16 cellular contexts compared by ENCODE assay signal in genomic region chr3:51977449-51978142, GRCh38. TPM values are rescaled to one million over a fixed set of nuclear protein-coding genes. Genes with fewer than 3 reads are reported as not detected.
DNase-seq lines count a peak whose midpoint lies in the region; FAIRE-seq and TF ChIP-seq lines count a peak whose summit lies in the region.
"Had no signal": no experiment of that assay in that cellular context is flagged by ENCODE, and none has a peak within 500 bp of the region (broad histone marks: within the 10 kb centered on the region; RNA-seq: fewer than 3 reads in every experiment).

No MANE protein-coding gene starts in this region.

- CTCF ChIA-PET in activated CD4-positive, alpha-beta memory T cell treated with anti-CD3 and anti-CD28 coated beads for 36 hours (lab: Charles Lee): no interaction called here

- POLR2A ChIA-PET in activated CD4-positive, alpha-beta memory T cell treated with anti-CD3 and anti-CD28 coated beads for 36 hours (lab: Charles Lee): interaction anchor here (1.5 kb wide), 1 partner anchor 18 kb away, joined by 6 read pairs; the partner anchor contains the start of gene RPL29

- H3K4me1 Mint-ChIP-seq in activated CD4-positive, alpha-beta T cell treated with anti-CD3 and anti-CD28 coated beads, Interleukin-2, amount 10 ng/mL, durations not matched to agents 24 days and 14 days: peaks cover 27% of the 10 kb centered on the region
- H3K4me1 Mint-ChIP-seq in activated CD4-positive, alpha-beta memory T cell treated with anti-CD3 and anti-CD28 coated beads for 36 hours (ENCODE audit: low read depth): peaks cover 36% of the 10 kb centered on the region

- H2BK5ac ChIP-seq in neuronal stem cell (ENCODE audit: low read length): no peak overlapping the region

- no peak for FAIRE-seq in urothelium cell line (lab: Jason Lieb, UNC)
- FAIRE-seq: A204.1, endometrium had no signal

- peak overlapping the region; percentile 72 for H2AK5ac ChIP-seq in neuronal stem cell (ENCODE audit: low read depth, low read length)

- WGBS in neuronal stem cell (ENCODE audit: extremely low coverage in 2 of 2, insufficient read length in 2 of 2, insufficient replicate concordance in 1 of 2), 2 donors: no CpG with 5 or more reads among the region's 9 CpGs

- no peak for TF ChIP-seq CTCF in dorsolateral prefrontal cortex (IDR thresholded peaks at IDR 0.05 in 54 of 56, conservative IDR thresholded peaks at IDR 0.05 in 2 of 56; ENCODE audit: low read depth in 1 of 56, partially characterized antibody in 56 of 56)

- no peak overlapping the region for H3K18ac ChIP-seq in neuronal stem cell (ENCODE audit: low read length)

- H3K4me3 ChIP-seq in dorsolateral prefrontal cortex (no peak overlapping the region), neuronal stem cell (ENCODE audit: low read length in 2 of 2) (peak overlapping the region in 1 of 2 donors; percentile 28)
- H3K4me3 ChIP-seq: body of pancreas, left ventricle myocardium inferior, skin epidermis had no signal

- peaks cover 0 to 9% of the 10 kb centered on the region in 2 donors for H3K36me3 ChIP-seq in neuronal stem cell (replicated peaks in 1 of 2; ENCODE audit: control insufficient read depth in 2 of 2, insufficient read depth in 2 of 2, low read length in 2 of 2)
- H3K36me3 ChIP-seq: left ventricle myocardium inferior, neutrophil had no signal

- no peak overlapping the region for H3K23ac ChIP-seq in neuronal stem cell (ENCODE audit: low read depth, low read length, poor library complexity)

- no peak overlapping the region for H2BK15ac ChIP-seq in neuronal stem cell (ENCODE audit: low read length)

- H2BK120ac ChIP-seq in neuronal stem cell (ENCODE audit: low read depth, low read length): no peak overlapping the region

- H3K9me3 Mint-ChIP-seq in activated CD4-positive, alpha-beta T cell treated with anti-CD3 and anti-CD28 coated beads, Interleukin-2, amount 10 ng/mL, durations not matched to agents 24 days and 14 days: no peaks in the 10 kb centered on the region
- no peaks in the 10 kb centered on the region for H3K9me3 Mint-ChIP-seq in activated CD4-positive, alpha-beta memory T cell treated with anti-CD3 and anti-CD28 coated beads for 36 hours

- H3K4me3 Mint-ChIP-seq in activated CD4-positive, alpha-beta T cell treated with anti-CD3 and anti-CD28 coated beads, Interleukin-2, amount 10 ng/mL, durations not matched to agents 24 days and 14 days: peak overlapping the region; percentile 41
- no peak overlapping the region for H3K4me3 Mint-ChIP-seq in activated CD4-positive, alpha-beta memory T cell treated with anti-CD3 and anti-CD28 coated beads for 36 hours

- intact Hi-C loops in activated CD4-positive, alpha-beta T cell treated with anti-CD3 and anti-CD28 coated beads, Interleukin-2, amount 10 ng/mL, durations not matched to agents 24 days and 14 days (cut with micrococcal nuclease): no loop called here
- intact Hi-C loops in activated CD4-positive, alpha-beta memory T cell treated with anti-CD3 and anti-CD28 coated beads for 36 hours (cut with micrococcal nuclease): loop anchor here (10.0 kb wide), 2 partner anchors 303 to 473 kb away; partner anchors contain the start of genes DCAF1 and TEX264
- intact Hi-C loops in dorsolateral prefrontal cortex (cut with DNase I): loop anchor here in 1 of 2 donors (2.0 kb wide), 1 partner anchor 17 kb away; the partner anchor contains the start of gene RPL29

- H3K27ac Mint-ChIP-seq in activated CD4-positive, alpha-beta T cell treated with anti-CD3 and anti-CD28 coated beads, Interleukin-2, amount 10 ng/mL, durations not matched to agents 24 days and 14 days: peak overlapping the region; percentile 75
- H3K27ac Mint-ChIP-seq in activated CD4-positive, alpha-beta memory T cell treated with anti-CD3 and anti-CD28 coated beads for 36 hours: peak overlapping the region; percentile 38

- no peak overlapping the region for H4K91ac ChIP-seq in neuronal stem cell (ENCODE audit: low read depth, low read length, poor library complexity)

- H3K4ac ChIP-seq in neuronal stem cell (ENCODE audit: low read length): no peak overlapping the region

- no peak overlapping the region for H3K14ac ChIP-seq in neuronal stem cell (ENCODE audit: low read length)

- no peaks in the 10 kb centered on the region for H3K79me1 ChIP-seq in neuronal stem cell (ENCODE audit: low read depth, low read length)

- no peak overlapping the region for H2AFZ ChIP-seq in neuronal stem cell (ENCODE audit: low read length)

- H4K8ac ChIP-seq in neuronal stem cell (ENCODE audit: low read depth, low read length): no peak overlapping the region

- no peaks in the 10 kb centered on the region for H3K9me3 ChIP-seq in neuronal stem cell (replicated peaks in 1 of 2; ENCODE audit: control insufficient read depth in 2 of 2, insufficient read depth in 1 of 2, low read depth in 1 of 2, low read length in 2 of 2)
- H3K9me3 ChIP-seq: body of pancreas, left ventricle myocardium inferior, neutrophil had no signal

- DNase-seq in activated CD4-positive, alpha-beta T cell treated with anti-CD3 and anti-CD28 coated beads, Interleukin-2, amount 10 ng/mL, durations not matched to agents 24 days and 14 days: no peak
- no peak for DNase-seq in activated CD4-positive, alpha-beta T cell treated with anti-CD3 and anti-CD28 coated beads, Interleukin-2, amount 50 U/mL, for 48 hours
- peak; percentile 61 for DNase-seq in activated CD4-positive, alpha-beta memory T cell treated with anti-CD3 and anti-CD28 coated beads for 36 hours
- DNase-seq in dorsolateral prefrontal cortex (no peak), neuronal stem cell (ENCODE audit: low spot score) (no peak), glomerular visceral epithelial cell (ENCODE audit: extremely low spot score) (no peak), urothelium cell line (ENCODE audit: low spot score) (no peak)
- DNase-seq in stimulated activated CD8-positive, alpha-beta memory T cell treated with anti-CD3 and anti-CD28 coated beads, Interleukin-4, amount 100 ng/mL, for 48 hours: no peak
- DNase-seq: body of pancreas, left ventricle myocardium inferior, NCI-H1417, NCI-H446 treated with DMSO at 0.1 percent for 48 hours had no signal

- peaks cover 22 to 25% of the 10 kb centered on the region in 2 donors for H3K4me1 ChIP-seq in neuronal stem cell (ENCODE audit: control insufficient read depth in 2 of 2, insufficient read depth in 1 of 2, low read depth in 1 of 2, low read length in 2 of 2)

- H3K4me2 ChIP-seq in neuronal stem cell (ENCODE audit: insufficient read depth, low read length, poor library complexity, severe bottlenecking): no peak overlapping the region

- H3K27me3 ChIP-seq in dorsolateral prefrontal cortex: no peaks in the 10 kb centered on the region
- H3K27me3 ChIP-seq in neuronal stem cell (ENCODE audit: control insufficient read depth in 3 of 3, insufficient read depth in 3 of 3, low read depth in 1 of 3, low read length in 3 of 3): peaks cover 0 to 2% (median 0%) of the 10 kb centered on the region in 3 experiments
- H3K27me3 ChIP-seq: body of pancreas had no signal

- no peak overlapping the region for H2BK12ac ChIP-seq in neuronal stem cell (ENCODE audit: low read length)

- H3K27ac ChIP-seq in dorsolateral prefrontal cortex (peak overlapping the region in 30 of 59 donors; percentile 1 to 99 (median 96)), neuronal stem cell (replicated peaks; ENCODE audit: low read length) (no peak overlapping the region)
- H3K27ac ChIP-seq: neutrophil had no signal

- H3K9ac ChIP-seq in neuronal stem cell (ENCODE audit: low read depth, low read length, poor library complexity): no peak overlapping the region

- no peaks in the 10 kb centered on the region for H3K27me3 Mint-ChIP-seq in activated CD4-positive, alpha-beta T cell treated with anti-CD3 and anti-CD28 coated beads, Interleukin-2, amount 10 ng/mL, durations not matched to agents 24 days and 14 days
- H3K27me3 Mint-ChIP-seq in activated CD4-positive, alpha-beta memory T cell treated with anti-CD3 and anti-CD28 coated beads for 36 hours: no peaks in the 10 kb centered on the region

- peaks cover 3% of the 10 kb centered on the region for H3K36me3 Mint-ChIP-seq in activated CD4-positive, alpha-beta T cell treated with anti-CD3 and anti-CD28 coated beads, Interleukin-2, amount 10 ng/mL, durations not matched to agents 24 days and 14 days (ENCODE audit: low read depth)
- peaks cover 2% of the 10 kb centered on the region for H3K36me3 Mint-ChIP-seq in activated CD4-positive, alpha-beta memory T cell treated with anti-CD3 and anti-CD28 coated beads for 36 hours

RNA-seq across cellular contexts. Expression of gene ABHD14A, which starts 2.7 kb away (rescaled TPM):
- total RNA-seq in activated CD4-positive, alpha-beta T cell treated with anti-CD3 and anti-CD28 coated beads, Interleukin-2, amount 10 ng/mL, durations not matched to agents 24 days and 14 days: 12.3 and 13.8 TPM in 2 replicates
- total RNA-seq in activated CD4-positive, alpha-beta memory T cell treated with anti-CD3 and anti-CD28 coated beads for 36 hours: 1 to 10 TPM; 7.9 to 8.6 TPM
- 10 to 100 TPM; 31.4 to 85.8 (median 60.7) TPM for total RNA-seq in dorsolateral prefrontal cortex
- polyA plus RNA-seq in neuronal stem cell (2013, experiment 1 of 2): 18.1 TPM
- 16.4 TPM for polyA plus RNA-seq in neuronal stem cell (2013, experiment 2 of 2)

RNA-seq across cellular contexts. Expression of gene ABHD14B, which starts 3.7 kb away (rescaled TPM):
- total RNA-seq in activated CD4-positive, alpha-beta T cell treated with anti-CD3 and anti-CD28 coated beads, Interleukin-2, amount 10 ng/mL, durations not matched to agents 24 days and 14 days: 43.2 and 45.3 TPM in 2 replicates
- total RNA-seq in activated CD4-positive, alpha-beta memory T cell treated with anti-CD3 and anti-CD28 coated beads for 36 hours: 10 to 100 TPM; 71.0 to 71.4 TPM
- 10 to 100 TPM in 117 of 120 experiments, 1 to 10 TPM in 3; 7.7 to 21.5 (median 14.8) TPM for total RNA-seq in dorsolateral prefrontal cortex
- 4.3 TPM for polyA plus RNA-seq in neuronal stem cell (2013, experiment 1 of 2)
- 4.5 TPM for polyA plus RNA-seq in neuronal stem cell (2013, experiment 2 of 2)

RNA-seq across cellular contexts. Expression of gene ACY1, which starts 5.7 kb away (rescaled TPM):
- 57.9 and 58.7 TPM in 2 replicates for total RNA-seq in activated CD4-positive, alpha-beta T cell treated with anti-CD3 and anti-CD28 coated beads, Interleukin-2, amount 10 ng/mL, durations not matched to agents 24 days and 14 days
- total RNA-seq in activated CD4-positive, alpha-beta memory T cell treated with anti-CD3 and anti-CD28 coated beads for 36 hours: 10 to 100 TPM; 53.1 to 59.2 TPM
- total RNA-seq in dorsolateral prefrontal cortex: 10 to 100 TPM in 116 of 120 experiments, 1 to 10 TPM in 4; 8.1 to 33.2 (median 16.3) TPM
- 7.8 TPM for polyA plus RNA-seq in neuronal stem cell (2013, experiment 1 of 2)
- polyA plus RNA-seq in neuronal stem cell (2013, experiment 2 of 2): 7.4 TPM

RNA-seq across cellular contexts. Expression of gene PCBP4, which starts 10.3 kb away (rescaled TPM):
- 15.2 and 16.8 TPM in 2 replicates for total RNA-seq in activated CD4-positive, alpha-beta T cell treated with anti-CD3 and anti-CD28 coated beads, Interleukin-2, amount 10 ng/mL, durations not matched to agents 24 days and 14 days
- total RNA-seq in activated CD4-positive, alpha-beta memory T cell treated with anti-CD3 and anti-CD28 coated beads for 36 hours: 10 to 100 TPM; 17.3 to 19.3 TPM
- 100 to 1,000 TPM in 87 of 120 experiments, 10 to 100 TPM in 33; 59.6 to 285 (median 112) TPM for total RNA-seq in dorsolateral prefrontal cortex
- 68.8 TPM for polyA plus RNA-seq in neuronal stem cell (2013, experiment 1 of 2)
- 66.4 TPM for polyA plus RNA-seq in neuronal stem cell (2013, experiment 2 of 2)

RNA-seq across cellular contexts. Expression of gene RPL29, which starts 18.1 kb away (rescaled TPM):
- 1,714 and 1,721 TPM in 2 replicates for total RNA-seq in activated CD4-positive, alpha-beta T cell treated with anti-CD3 and anti-CD28 coated beads, Interleukin-2, amount 10 ng/mL, durations not matched to agents 24 days and 14 days
- total RNA-seq in activated CD4-positive, alpha-beta memory T cell treated with anti-CD3 and anti-CD28 coated beads for 36 hours: 1,000 to 10,000 TPM; 1,502 to 1,507 TPM
- total RNA-seq in dorsolateral prefrontal cortex: 100 to 1,000 TPM; 154 to 416 (median 290) TPM
- 2,500 TPM for polyA plus RNA-seq in neuronal stem cell (2013, experiment 1 of 2)
- polyA plus RNA-seq in neuronal stem cell (2013, experiment 2 of 2): 2,467 TPM
